In genomic region chr2:238853724-238854123, GRCh38 we compare ENCODE assay signal across 25 cellular contexts. TPM values are rescaled to one million over a fixed set of nuclear protein-coding genes. Genes with fewer than 3 reads are reported as not detected.
DNase-seq lines count a peak whose midpoint lies in the region; ATAC-seq and TF ChIP-seq lines count a peak whose summit lies in the region.
"Had no signal": no experiment of that assay in that cellular context is flagged by ENCODE, and none has a peak within 500 bp of the region (broad histone marks: within the 10 kb centered on the region; RNA-seq: fewer than 3 reads in every experiment).

No MANE protein-coding gene starts in this region.

- H3K9me2 ChIP-seq in hepatocyte (replicated peaks; ENCODE audit: insufficient read depth): no peaks in the 10 kb centered on the region

- no peak overlapping the region for H2BK15ac ChIP-seq in mesendoderm (replicated peaks; ENCODE audit: low read depth)

- peak; percentile 82 for DNase-seq in EH (ENCODE audit: low read depth)
- DNase-seq in WTC11 (ENCODE audit: low spot score): no peak
- DNase-seq in hepatocyte (ENCODE audit: low spot score): no peak
- no peak for DNase-seq in stomach
- DNase-seq in activated CD4-positive, alpha-beta T cell treated with anti-CD3 and anti-CD28 coated beads, Interleukin-2, amount 10 ng/mL, durations not matched to agents 24 days and 14 days: no peak
- no peak for DNase-seq in A172 (ENCODE audit: low spot score)
- DNase-seq in mesendoderm: no peak
- DNase-seq: activated CD4-positive, CD25-positive, alpha-beta regulatory T cell treated with anti-CD3 and anti-CD28 coated beads, Interleukin-2, amount 50 U/mL, for 72 hours; activated CD8-positive, alpha-beta T cell treated with anti-CD3 and anti-CD28 coated beads, Interleukin-2, amount 10 ng/mL, durations not matched to agents 7 days and 5 days; activated gamma-delta T cell; foreskin keratinocyte; immature natural killer cell; midbrain; MV-4-11; naive thymus-derived CD4-positive, alpha-beta T cell; NCI-H1436 treated with DMSO at 0.1 percent for 48 hours; NCI-H446; NCI-H774; trophoblast cell had no signal

- H3K9me3 ChIP-seq in hepatocyte (ENCODE audit: low read depth) (no peaks in the 10 kb centered on the region), stomach (no peaks in the 10 kb centered on the region)

- H3K36me3 ChIP-seq in hepatocyte (replicated peaks; ENCODE audit: insufficient read depth, low read depth) (no peaks in the 10 kb centered on the region), stomach (no peaks in the 10 kb centered on the region), mesendoderm (ENCODE audit: control insufficient read depth, insufficient read depth, low read length) (no peaks in the 10 kb centered on the region)

- H3K4me2 ChIP-seq in hepatocyte (peak overlapping the region; percentile 47), mesendoderm (ENCODE audit: low read length) (no peak overlapping the region)

- H3K27me3 ChIP-seq in hepatocyte (peaks cover 33% of the 10 kb centered on the region), stomach (peaks cover 3 to 65% (median 22%) of the 10 kb centered on the region in 3 donors), mesendoderm (ENCODE audit: insufficient read depth, low read length, poor library complexity) (peaks cover 22% of the 10 kb centered on the region)
- H3K27me3 ChIP-seq: foreskin keratinocyte had no signal

- CTCF ChIA-PET in WTC11 (lab: Charles Lee): interaction anchor here (1.9 kb wide), 1 partner anchor 22 kb away, joined by 6 read pairs; no protein-coding TSS in a partner anchor

- no peaks in the 10 kb centered on the region for H3K36me3 Mint-ChIP-seq in WTC11
- H3K36me3 Mint-ChIP-seq in activated CD4-positive, alpha-beta T cell treated with anti-CD3 and anti-CD28 coated beads, Interleukin-2, amount 10 ng/mL, durations not matched to agents 24 days and 14 days (ENCODE audit: low read depth): no peaks in the 10 kb centered on the region
- H3K36me3 Mint-ChIP-seq: brain; immature natural killer cell; naive thymus-derived CD4-positive, alpha-beta T cell had no signal

- H3K4me3 ChIP-seq in hepatocyte (no peak overlapping the region), stomach (peak overlapping the region in 2 of 4 donors; percentile 4 to 8), mesendoderm (ENCODE audit: low read length) (no peak overlapping the region)
- H3K4me3 ChIP-seq: SK-N-MC had no signal

- peaks cover 54% of the 10 kb centered on the region for H3K79me2 ChIP-seq in hepatocyte
- no peaks in the 10 kb centered on the region for H3K79me2 ChIP-seq in mesendoderm (ENCODE audit: control insufficient read depth, insufficient read depth, low read length)

- no peak for TF ChIP-seq POLR2A in stomach (IDR thresholded peaks at IDR 0.05)

- no peaks in the 10 kb centered on the region for H3K9me3 Mint-ChIP-seq in WTC11
- H3K9me3 Mint-ChIP-seq in activated CD4-positive, alpha-beta T cell treated with anti-CD3 and anti-CD28 coated beads, Interleukin-2, amount 10 ng/mL, durations not matched to agents 24 days and 14 days: no peaks in the 10 kb centered on the region
- H3K9me3 Mint-ChIP-seq: brain; immature natural killer cell; naive thymus-derived CD4-positive, alpha-beta T cell; T-helper 1 cell treated with Interleukin-12 subunit alpha and Interleukin-12 subunit beta and Interleukin-4 antibody, amounts not matched to agents 30 μg/mL and 1 μg/mL, for 36 hours had no signal

- peaks cover 23% of the 10 kb centered on the region for H3K4me1 Mint-ChIP-seq in WTC11
- no peaks in the 10 kb centered on the region for H3K4me1 Mint-ChIP-seq in activated CD4-positive, alpha-beta T cell treated with anti-CD3 and anti-CD28 coated beads, Interleukin-2, amount 10 ng/mL, durations not matched to agents 24 days and 14 days
- H3K4me1 Mint-ChIP-seq: immature natural killer cell; naive thymus-derived CD4-positive, alpha-beta T cell had no signal

- H2AK5ac ChIP-seq in mesendoderm (ENCODE audit: low read length): no peak overlapping the region

- peaks cover 4% of the 10 kb centered on the region for H3K4me1 ChIP-seq in hepatocyte (ENCODE audit: insufficient read depth)
- H3K4me1 ChIP-seq in stomach: peaks cover 0 to 16% (median 6%) of the 10 kb centered on the region in 4 donors
- no peaks in the 10 kb centered on the region for H3K4me1 ChIP-seq in mesendoderm (ENCODE audit: control insufficient read depth, low read depth, low read length)

- H3K27me3 Mint-ChIP-seq in WTC11 (ENCODE audit: low read depth): peaks cover 40% of the 10 kb centered on the region
- peaks cover 36% of the 10 kb centered on the region for H3K27me3 Mint-ChIP-seq in activated CD4-positive, alpha-beta T cell treated with anti-CD3 and anti-CD28 coated beads, Interleukin-2, amount 10 ng/mL, durations not matched to agents 24 days and 14 days

- no peak overlapping the region for H2BK120ac ChIP-seq in mesendoderm (ENCODE audit: low read depth, low read length)

- peak overlapping the region; percentile 8; the same call in 1 of the 2 replicates for H3K27ac Mint-ChIP-seq in WTC11
- no peak overlapping the region for H3K27ac Mint-ChIP-seq in activated CD4-positive, alpha-beta T cell treated with anti-CD3 and anti-CD28 coated beads, Interleukin-2, amount 10 ng/mL, durations not matched to agents 24 days and 14 days
- H3K27ac Mint-ChIP-seq: activated CD8-positive, alpha-beta T cell treated with anti-CD3 and anti-CD28 coated beads, Interleukin-2, amount 10 ng/mL, durations not matched to agents 7 days and 5 days; immature natural killer cell; naive thymus-derived CD4-positive, alpha-beta T cell; T-helper 1 cell treated with Interleukin-12 subunit alpha and Interleukin-12 subunit beta and Interleukin-4 antibody, amounts not matched to agents 30 μg/mL and 1 μg/mL, for 36 hours had no signal

- intact Hi-C loops in stomach (cut with DNase I; ENCODE audit: low total_unique reads): no loop called here
- intact Hi-C loops in activated CD4-positive, alpha-beta T cell treated with anti-CD3 and anti-CD28 coated beads, Interleukin-2, amount 10 ng/mL, durations not matched to agents 24 days and 14 days (cut with micrococcal nuclease): no loop called here

- no peak overlapping the region for H3K27ac ChIP-seq in hepatocyte
- peak overlapping the region in 3 of 5 donors; percentile 10 to 66 (median 32) for H3K27ac ChIP-seq in stomach
- H3K27ac ChIP-seq in mesendoderm (ENCODE audit: low read depth, low read length): no peak overlapping the region
- H3K27ac ChIP-seq: foreskin keratinocyte, RWPE1, SK-N-MC had no signal

- ATAC-seq in WTC11: no peak
- ATAC-seq: activated CD8-positive, alpha-beta T cell treated with anti-CD3 and anti-CD28 coated beads, Interleukin-2, amount 10 ng/mL, durations not matched to agents 7 days and 5 days; foreskin keratinocyte; left lobe of liver; naive thymus-derived CD4-positive, alpha-beta T cell had no signal

- H3K9ac ChIP-seq in mesendoderm (ENCODE audit: low read length): no peak overlapping the region

- H2AFZ ChIP-seq in hepatocyte: no peak overlapping the region

- no peak overlapping the region for H3K56ac ChIP-seq in mesendoderm (ENCODE audit: low read length)

- H2BK5ac ChIP-seq in mesendoderm (ENCODE audit: low read length): no peak overlapping the region

- no peak overlapping the region for H3K23ac ChIP-seq in mesendoderm (ENCODE audit: low read length)

- no peak for TF ChIP-seq EP300 in stomach (IDR thresholded peaks at IDR 0.05)

- no peak overlapping the region for H3K18ac ChIP-seq in mesendoderm (ENCODE audit: low read length)

- no peak overlapping the region for H4K8ac ChIP-seq in mesendoderm (ENCODE audit: low read depth, low read length)

- H4K20me1 ChIP-seq in hepatocyte (ENCODE audit: insufficient read depth, poor library complexity, severe bottlenecking): no peaks in the 10 kb centered on the region

- TF ChIP-seq CTCF in WTC11 (IDR thresholded peaks at IDR 0.05): no peak
- no peak for TF ChIP-seq CTCF in hepatocyte (IDR thresholded peaks at IDR 0.05; ENCODE audit: poor library complexity)
- TF ChIP-seq CTCF in stomach (IDR thresholded peaks at IDR 0.05): no peak

- no peak overlapping the region for H4K5ac ChIP-seq in mesendoderm (ENCODE audit: low read length)

- POLR2A ChIA-PET in WTC11 (lab: Charles Lee): no interaction called here

- H3K4me3 Mint-ChIP-seq in WTC11: no peak overlapping the region
- no peak overlapping the region for H3K4me3 Mint-ChIP-seq in activated CD4-positive, alpha-beta T cell treated with anti-CD3 and anti-CD28 coated beads, Interleukin-2, amount 10 ng/mL, durations not matched to agents 24 days and 14 days
- H3K4me3 Mint-ChIP-seq: activated CD8-positive, alpha-beta T cell treated with anti-CD3 and anti-CD28 coated beads, Interleukin-2, amount 10 ng/mL, durations not matched to agents 7 days and 5 days; immature natural killer cell; naive thymus-derived CD4-positive, alpha-beta T cell; T-helper 1 cell treated with Interleukin-12 subunit alpha and Interleukin-12 subunit beta and Interleukin-4 antibody, amounts not matched to agents 30 μg/mL and 1 μg/mL, for 36 hours had no signal

- no peak overlapping the region for H3K4ac ChIP-seq in mesendoderm (ENCODE audit: low read depth, low read length)

- no peaks in the 10 kb centered on the region for H3K79me1 ChIP-seq in mesendoderm (ENCODE audit: low read length)

- WGBS in hepatocyte (ENCODE audit: low lambda C conversion rate, missing lambda C conversion rate): 85% methylated on average over 9 of the region's 9 CpGs
- WGBS in stomach, 5 donors: 78 to 85% (median 80%) methylated on average over 9 of the region's 9 CpGs
- WGBS in mesendoderm (ENCODE audit: extremely low coverage, insufficient coverage, low lambda C conversion rate): no CpG with 5 or more reads among the region's 9 CpGs

TF ChIP-seq in WTC11, 78 proteins besides CTCF, POLR2A, EP300 and RAD21 (continues in another document):
- TF ChIP-seq ELF4 (CRISPR knock-in tag; IDR thresholded peaks at IDR 0.05; ENCODE audit: low read depth) (no peak), SMAD4 (CRISPR knock-in tag; IDR thresholded peaks at IDR 0.05) (no peak)

RNA-seq across cellular contexts. Expression of gene TWIST2, which starts 5.8 kb away (rescaled TPM):
- 4.1 to 5.7 TPM (median 5.1 TPM) in 3 replicates for total RNA-seq in WTC11 (2021)
- total RNA-seq in hepatocyte: 19.7 and 21.1 TPM in 2 replicates
- polyA plus RNA-seq in hepatocyte: 11.3 and 13.5 TPM in 2 replicates
- total RNA-seq in stomach: 10 to 100 TPM in 3 of 5 donors, 1 to 10 TPM in 1, under 1 TPM in 1; 0.58 to 58.0 (median 22.8) TPM
- polyA plus RNA-seq in stomach: 10 to 100 TPM in 2 of 3 donors, 1 to 10 TPM in 1; 5.6 to 13.0 (median 11.6) TPM
- total RNA-seq in activated CD4-positive, alpha-beta T cell treated with anti-CD3 and anti-CD28 coated beads, Interleukin-2, amount 10 ng/mL, durations not matched to agents 24 days and 14 days: not detected in 2 replicates
- total RNA-seq in A172 (2014; rRNA removed; shearing (Covaris generic)): 32.3 and 38.8 TPM in 2 replicates
- 2.9 TPM for polyA plus RNA-seq in mesendoderm (2013, experiment 1 of 2)
- 3.1 TPM for polyA plus RNA-seq in mesendoderm (2013, experiment 2 of 2)
- total RNA-seq: activated CD8-positive, alpha-beta T cell treated with anti-CD3 and anti-CD28 coated beads, Interleukin-2, amount 10 ng/mL, durations not matched to agents 7 days and 5 days; left lobe of liver; naive thymus-derived CD4-positive, alpha-beta T cell; OCI-LY7 had no signal
- polyA plus RNA-seq: naive thymus-derived CD4-positive, alpha-beta T cell had no signal

Comparison
In these comparisons a context has a peak if more than half of its experiments do, and no peak if none do; other contexts are left out.
1. H3K27ac ChIP-seq: peak in stomach (3 of 5); none in hepatocyte (single experiment) and mesendoderm (single experiment).